ENCODE assay signal across 19 cellular contexts in the genomic region with DNA sequence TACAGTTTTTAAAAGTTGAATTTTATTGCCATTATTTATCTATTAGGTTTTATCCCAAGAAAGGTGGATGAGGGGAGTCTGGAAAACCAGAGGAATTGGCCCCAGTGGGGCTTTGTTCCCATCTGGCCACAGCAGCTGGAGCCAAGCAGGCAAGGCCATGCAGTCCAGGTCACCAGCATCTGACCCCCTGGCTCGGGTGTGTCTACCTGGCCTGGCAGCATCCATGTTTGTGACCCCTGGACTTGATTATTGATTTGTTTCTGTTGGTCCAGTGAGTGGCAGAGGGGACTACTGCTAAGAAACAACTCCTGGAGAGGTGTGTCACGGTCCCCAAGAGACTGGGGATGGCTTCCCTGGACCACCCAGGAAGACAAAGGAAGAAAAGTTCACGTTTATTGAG.
DNase-seq lines count a peak whose midpoint lies in the region; ATAC-seq and TF ChIP-seq lines count a peak whose summit lies in the region.
"Had no signal": no experiment of that assay in that cellular context is flagged by ENCODE, and none has a peak within 500 bp of the region (broad histone marks: within the 10 kb centered on the region; RNA-seq: fewer than 3 reads in every experiment).

No MANE protein-coding gene starts in this region.

- CTCF ChIA-PET in CD8-positive, alpha-beta T cell (lab: Charles Lee): no interaction called here
- CTCF ChIA-PET in RWPE1 (lab: Yijun Ruan, JAX): no interaction called here

- peak overlapping the region; percentile 64 for H3K27ac Mint-ChIP-seq in CD8-positive, alpha-beta T cell
- H3K27ac Mint-ChIP-seq in effector memory CD8-positive, alpha-beta T cell: peak overlapping the region; percentile 32 to 44
- H3K27ac Mint-ChIP-seq: B cell had no signal

- H3K4me1 Mint-ChIP-seq in CD8-positive, alpha-beta T cell (ENCODE audit: low read depth): peaks cover 5% of the 10 kb centered on the region
- H3K4me1 Mint-ChIP-seq in effector memory CD8-positive, alpha-beta T cell (ENCODE audit: low read depth in 2 of 2): peaks cover 3 to 5% of the 10 kb centered on the region in 2 donors

- no peak overlapping the region for H2AFZ ChIP-seq in hepatocyte
- H2AFZ ChIP-seq: GM23248 had no signal

- 50% methylated on average over 1 of the region's 3 CpGs for WGBS in right lobe of liver (ENCODE audit: insufficient coverage, low coverage, low lambda C conversion rate, missing lambda C conversion rate)
- WGBS in hepatocyte (ENCODE audit: low lambda C conversion rate, missing lambda C conversion rate): 68% methylated on average over 3 of the region's 3 CpGs

- no peak overlapping the region for H3K4me3 Mint-ChIP-seq in CD8-positive, alpha-beta T cell
- no peak overlapping the region for H3K4me3 Mint-ChIP-seq in effector memory CD8-positive, alpha-beta T cell
- H3K4me3 Mint-ChIP-seq: B cell had no signal

- no peaks in the 10 kb centered on the region for H3K9me3 ChIP-seq in CD8-positive, alpha-beta T cell (ENCODE audit: low read length)
- H3K9me3 ChIP-seq in right lobe of liver: no peaks in the 10 kb centered on the region
- no peaks in the 10 kb centered on the region for H3K9me3 ChIP-seq in hepatocyte (ENCODE audit: low read depth)
- H3K9me3 ChIP-seq: SK-N-SH had no signal

- H3K79me2 ChIP-seq in hepatocyte: no peaks in the 10 kb centered on the region

- no peak for DNase-seq in CD8-positive, alpha-beta T cell
- DNase-seq in HuH-7.5 (ENCODE audit: low spot score): peak; percentile 76
- DNase-seq in effector memory CD8-positive, alpha-beta T cell: no peak
- peak in 1 of 3 donors; percentile 68 for DNase-seq in right lobe of liver
- DNase-seq in hepatocyte (ENCODE audit: low spot score): no peak
- no peak for DNase-seq in DMS114 treated with DMSO at 0.1 percent for 48 hours (lab: John Stamatoyannopoulos, UW; ENCODE audit: unreplicated experiment)
- DNase-seq in RWPE1 (ENCODE audit: low spot score): no peak
- DNase-seq: DMS153, NCI-H1436, NCI-H187, NCI-H2081 treated with DMSO at 0.1 percent for 48 hours, NCI-H2171, NCI-H226 had no signal

- no peaks in the 10 kb centered on the region for H3K9me2 ChIP-seq in hepatocyte (replicated peaks; ENCODE audit: insufficient read depth)
- H3K9me2 ChIP-seq: SK-N-SH had no signal

- no peak for ATAC-seq in CD8-positive, alpha-beta T cell
- no peak for ATAC-seq in effector memory CD8-positive, alpha-beta T cell (replicated peaks)
- ATAC-seq in right lobe of liver (peak; percentile 63 to 86 (median 82)), HG03095 (IDR thresholded peaks at IDR 0.05; ENCODE audit: unreplicated experiment) (no peak)

- TF ChIP-seq CTCF in CD8-positive, alpha-beta T cell (IDR thresholded peaks at IDR 0.05): no peak
- no peak for TF ChIP-seq CTCF in right lobe of liver (IDR thresholded peaks at IDR 0.05)
- no peak for TF ChIP-seq CTCF in hepatocyte (IDR thresholded peaks at IDR 0.05; ENCODE audit: poor library complexity)
- TF ChIP-seq CTCF in RWPE1 (conservative IDR thresholded peaks at IDR 0.05; ENCODE audit: low read depth): no peak

- H3K9me3 Mint-ChIP-seq in CD8-positive, alpha-beta T cell: no peaks in the 10 kb centered on the region
- no peaks in the 10 kb centered on the region for H3K9me3 Mint-ChIP-seq in effector memory CD8-positive, alpha-beta T cell

- H3K27me3 Mint-ChIP-seq in CD8-positive, alpha-beta T cell (ENCODE audit: low read depth): no peaks in the 10 kb centered on the region
- no peaks in the 10 kb centered on the region for H3K27me3 Mint-ChIP-seq in effector memory CD8-positive, alpha-beta T cell
- H3K27me3 Mint-ChIP-seq: B cell had no signal

- peaks cover 6% of the 10 kb centered on the region for H3K36me3 ChIP-seq in CD8-positive, alpha-beta T cell (ENCODE audit: insufficient read depth, low read length)
- H3K36me3 ChIP-seq in right lobe of liver (no peaks in the 10 kb centered on the region), hepatocyte (replicated peaks; ENCODE audit: insufficient read depth, low read depth) (no peaks in the 10 kb centered on the region)

- no peak overlapping the region for H3K27ac ChIP-seq in CD8-positive, alpha-beta T cell (ENCODE audit: low read depth, low read length)
- H3K27ac ChIP-seq in right lobe of liver: no peak overlapping the region
- no peak overlapping the region for H3K27ac ChIP-seq in hepatocyte
- H3K27ac ChIP-seq in RWPE1: no peak overlapping the region
- H3K27ac ChIP-seq: C4-2B, GM23248 had no signal

- H3K27me3 ChIP-seq in CD8-positive, alpha-beta T cell (ENCODE audit: insufficient read depth, low read length): no peaks in the 10 kb centered on the region
- H3K27me3 ChIP-seq in right lobe of liver: no peaks in the 10 kb centered on the region
- H3K27me3 ChIP-seq in hepatocyte: no peaks in the 10 kb centered on the region

- no peak for TF ChIP-seq POLR2A in right lobe of liver (IDR thresholded peaks at IDR 0.05)

- intact Hi-C loops in CD8-positive, alpha-beta T cell (cut with DNase I, micrococcal nuclease): no loop called here
- intact Hi-C loops in right lobe of liver (cut with DNase I): no loop called here

- no peak overlapping the region for H3K4me3 ChIP-seq in CD8-positive, alpha-beta T cell (ENCODE audit: low read depth, low read length)
- no peak overlapping the region for H3K4me3 ChIP-seq in right lobe of liver
- H3K4me3 ChIP-seq in hepatocyte: no peak overlapping the region
- H3K4me3 ChIP-seq: GM23248, K562 had no signal

- POLR2A ChIA-PET in CD8-positive, alpha-beta T cell (lab: Charles Lee): no interaction called here
- POLR2A ChIA-PET in RWPE1 (lab: Yijun Ruan, JAX; ENCODE audit: low non-redundant PET): no interaction called here

- peaks cover 20% of the 10 kb centered on the region for H3K36me3 Mint-ChIP-seq in CD8-positive, alpha-beta T cell
- peaks cover 28% of the 10 kb centered on the region for H3K36me3 Mint-ChIP-seq in effector memory CD8-positive, alpha-beta T cell (ENCODE audit: insufficient read depth)

- no peaks in the 10 kb centered on the region for H3K4me1 ChIP-seq in CD8-positive, alpha-beta T cell (ENCODE audit: insufficient read depth, low read length)
- H3K4me1 ChIP-seq in right lobe of liver: no peaks in the 10 kb centered on the region
- H3K4me1 ChIP-seq in hepatocyte (ENCODE audit: insufficient read depth): no peaks in the 10 kb centered on the region

- H3K4me2 ChIP-seq in hepatocyte: no peak overlapping the region
- H3K4me2 ChIP-seq: SK-N-SH had no signal

- no peaks in the 10 kb centered on the region for H4K20me1 ChIP-seq in hepatocyte (ENCODE audit: insufficient read depth, poor library complexity, severe bottlenecking)

Comparison
In these comparisons a context has a peak if more than half of its experiments do, and no peak if none do; other contexts are left out.
1. ATAC-seq: peak in right lobe of liver (4 of 4); none in CD8-positive, alpha-beta T cell (single experiment), effector memory CD8-positive, alpha-beta T cell (single experiment) and HG03095 (single experiment).